In the genomic region with DNA sequence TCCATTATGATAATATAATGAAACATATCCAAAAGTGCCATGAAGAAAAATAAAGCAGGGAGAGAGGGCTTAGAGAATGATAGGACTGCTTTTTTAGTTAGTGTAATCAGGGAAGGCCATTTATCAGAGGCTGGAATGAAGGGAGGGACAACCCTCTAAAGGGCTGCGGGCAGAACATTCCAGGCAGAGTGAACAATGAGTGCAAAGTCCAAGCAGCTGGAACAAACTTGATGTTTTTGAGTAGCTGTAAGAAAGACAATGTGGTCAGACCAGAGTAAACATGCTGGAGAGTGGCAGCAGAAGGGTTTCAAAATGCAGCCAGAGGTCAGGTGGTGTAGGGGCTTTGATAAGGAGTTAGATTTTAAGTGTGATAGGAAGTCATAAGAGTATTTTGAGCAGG, we compare ENCODE assay signal across 15 cellular contexts.
DNase-seq lines count a peak whose midpoint lies in the region; ATAC-seq, FAIRE-seq and TF ChIP-seq lines count a peak whose summit lies in the region.
"Had no signal": no experiment of that assay in that cellular context is flagged by ENCODE, and none has a peak within 500 bp of the region (broad histone marks: within the 10 kb centered on the region; RNA-seq: fewer than 3 reads in every experiment).

No MANE protein-coding gene starts in this region.

- H3K4me2 ChIP-seq in A549 (peak overlapping the region; percentile 31), OCI-LY1 (ENCODE audit: low read length) (no peak overlapping the region), fibroblast of lung (ENCODE audit: extremely low read depth, insufficient read depth, low read length) (no peak overlapping the region)

- H3K27me3 ChIP-seq in OCI-LY1 (ENCODE audit: insufficient read depth, low read length) (no peaks in the 10 kb centered on the region), fibroblast of lung (ENCODE audit: control insufficient read depth, insufficient read depth, low read length) (no peaks in the 10 kb centered on the region), lung (ENCODE audit: control insufficient read depth, insufficient read depth) (no peaks in the 10 kb centered on the region)
- H3K27me3 ChIP-seq: Peyer's patch, tibial artery had no signal

- FAIRE-seq in A549 (lab: Jason Lieb, UNC): peak; percentile 49

- peak; percentile 15 to 72 for DNase-seq in A549 (ENCODE audit: low read depth in 1 of 2, low spot score in 1 of 2)
- peak; percentile 34 to 76 for DNase-seq in fibroblast of lung (ENCODE audit: low read depth in 2 of 2)
- DNase-seq in lung (ENCODE audit: low spot score): no peak
- no peak for DNase-seq in activated naive CD8-positive, alpha-beta T cell treated with anti-CD3 and anti-CD28 coated beads, Interleukin-2, amount 50 U/mL, for 24 hours
- no peak for DNase-seq in activated CD4-positive, alpha-beta T cell treated with anti-CD3 and anti-CD28 coated beads, Interleukin-2, amount 10 ng/mL, durations not matched to agents 7 days and 5 days
- DNase-seq: dermis blood vessel endothelial cell, HFFc6, NCI-H1417 treated with DMSO at 0.1 percent for 48 hours, tibial artery, WERI-Rb-1 had no signal

- no peak for TF ChIP-seq EP300 in A549 (IDR thresholded peaks at IDR 0.05)

- TF ChIP-seq POLR2A in A549 (IDR thresholded peaks at IDR 0.05; ENCODE audit: low read length): no peak

- no peak overlapping the region for H2AFZ ChIP-seq in OCI-LY1 (ENCODE audit: low read length)
- no peak overlapping the region for H2AFZ ChIP-seq in fibroblast of lung (ENCODE audit: low read length)

- H3K4me3 ChIP-seq in A549 (no peak overlapping the region), OCI-LY1 (ENCODE audit: low read depth, low read length, poor library complexity, severe bottlenecking) (no peak overlapping the region), fibroblast of lung (replicated peaks in 1 of 4; ENCODE audit: control extremely low read depth in 1 of 4, insufficient read depth in 1 of 4, low read depth in 3 of 4, low read length in 4 of 4) (no peak overlapping the region), lung (no peak overlapping the region)
- H3K4me3 ChIP-seq: Peyer's patch, tibial artery had no signal

- H3K27ac ChIP-seq in A549: peak overlapping the region; percentile 62 to 70; a peak in 5 of 6 replicates
- H3K27ac ChIP-seq in OCI-LY1 (ENCODE audit: low read depth, low read length, poor library complexity, severe bottlenecking): peak overlapping the region; percentile 93
- H3K27ac ChIP-seq in fibroblast of lung (ENCODE audit: insufficient read depth, low read length): no peak overlapping the region
- no peak overlapping the region for H3K27ac ChIP-seq in lung (ENCODE audit: low read depth in 1 of 2, low read length in 1 of 2)
- H3K27ac ChIP-seq: Peyer's patch, tibial artery, WERI-Rb-1 had no signal

- H3K9me3 Mint-ChIP-seq in activated naive CD8-positive, alpha-beta T cell treated with anti-CD3 and anti-CD28 coated beads, Interleukin-2, amount 50 U/mL, for 24 hours: peaks cover 7% of the 10 kb centered on the region
- peaks cover 4% of the 10 kb centered on the region for H3K9me3 Mint-ChIP-seq in activated CD4-positive, alpha-beta T cell treated with anti-CD3 and anti-CD28 coated beads, Interleukin-2, amount 10 ng/mL, durations not matched to agents 7 days and 5 days

- POLR2A ChIA-PET in A549 (lab: Yijun Ruan, JAX): interaction anchor here (0.5 to 1.5 kb wide), 2 partner anchors 66 to 599 kb away, joined by 4 to 5 read pairs; a partner anchor contains a TSS
- POLR2A ChIA-PET in activated CD4-positive, alpha-beta T cell treated with anti-CD3 and anti-CD28 coated beads, Interleukin-2, amount 10 ng/mL, durations not matched to agents 7 days and 5 days (lab: Charles Lee): no interaction called here

- ATAC-seq in A549 (peak; percentile 90 to 91), lung (ENCODE audit: insufficient read depth, low FRiP score) (peak; percentile 12), HG02610 (IDR thresholded peaks at IDR 0.05; ENCODE audit: unreplicated experiment) (no peak), HG03342 (IDR thresholded peaks at IDR 0.05; ENCODE audit: unreplicated experiment) (no peak)
- ATAC-seq in activated naive CD8-positive, alpha-beta T cell treated with anti-CD3 and anti-CD28 coated beads, Interleukin-2, amount 50 U/mL, for 24 hours: no peak

- peaks cover 15% of the 10 kb centered on the region for H3K4me1 ChIP-seq in A549
- peaks cover 29% of the 10 kb centered on the region for H3K4me1 ChIP-seq in OCI-LY1 (ENCODE audit: insufficient read depth, low read length, severe bottlenecking)
- no peaks in the 10 kb centered on the region for H3K4me1 ChIP-seq in fibroblast of lung (ENCODE audit: control insufficient read depth, extremely low read depth, insufficient read depth, low read length)
- H3K4me1 ChIP-seq in lung (ENCODE audit: control insufficient read depth in 2 of 2, insufficient read depth in 2 of 2, low read length in 2 of 2): no peaks in the 10 kb centered on the region
- H3K4me1 ChIP-seq: Peyer's patch, tibial artery had no signal

- H4K20me1 ChIP-seq in OCI-LY1 (ENCODE audit: insufficient read depth, low read length) (no peaks in the 10 kb centered on the region), fibroblast of lung (ENCODE audit: control insufficient read depth, extremely low read depth, insufficient read depth, low read length) (no peaks in the 10 kb centered on the region)

- CTCF ChIA-PET in A549 (lab: Yijun Ruan, JAX): no interaction called here
- CTCF ChIA-PET in activated CD4-positive, alpha-beta T cell treated with anti-CD3 and anti-CD28 coated beads, Interleukin-2, amount 10 ng/mL, durations not matched to agents 7 days and 5 days (lab: Charles Lee): no interaction called here

- H3K9me3 ChIP-seq in A549 (peaks cover 13% of the 10 kb centered on the region; the same call in 2 of the 3 replicates), OCI-LY1 (ENCODE audit: low read length) (no peaks in the 10 kb centered on the region), fibroblast of lung (ENCODE audit: control insufficient read depth, insufficient read depth, low read depth, low read length) (no peaks in the 10 kb centered on the region), lung (ENCODE audit: control insufficient read depth in 2 of 2, insufficient read depth in 1 of 2, low read length in 1 of 2) (peaks cover 0 to 4% of the 10 kb centered on the region in 2 donors)
- H3K9me3 ChIP-seq: Peyer's patch had no signal

- no peaks in the 10 kb centered on the region for H3K27me3 Mint-ChIP-seq in activated naive CD8-positive, alpha-beta T cell treated with anti-CD3 and anti-CD28 coated beads, Interleukin-2, amount 50 U/mL, for 24 hours
- no peaks in the 10 kb centered on the region for H3K27me3 Mint-ChIP-seq in activated CD4-positive, alpha-beta T cell treated with anti-CD3 and anti-CD28 coated beads, Interleukin-2, amount 10 ng/mL, durations not matched to agents 7 days and 5 days

- H3K36me3 ChIP-seq in OCI-LY1 (ENCODE audit: insufficient read depth, low read length) (no peaks in the 10 kb centered on the region), fibroblast of lung (ENCODE audit: control insufficient read depth, insufficient read depth, low read length) (no peaks in the 10 kb centered on the region), lung (ENCODE audit: control insufficient read depth in 2 of 2, insufficient read depth in 2 of 2, low read length in 2 of 2) (no peaks in the 10 kb centered on the region)
- H3K36me3 ChIP-seq: Peyer's patch, tibial artery, WERI-Rb-1 had no signal

- H3K4me3 Mint-ChIP-seq in activated naive CD8-positive, alpha-beta T cell treated with anti-CD3 and anti-CD28 coated beads, Interleukin-2, amount 50 U/mL, for 24 hours: no peak overlapping the region
- no peak overlapping the region for H3K4me3 Mint-ChIP-seq in activated CD4-positive, alpha-beta T cell treated with anti-CD3 and anti-CD28 coated beads, Interleukin-2, amount 10 ng/mL, durations not matched to agents 7 days and 5 days
- H3K4me3 Mint-ChIP-seq: HFFc6 had no signal

- no peak for TF ChIP-seq RAD21 in A549 (conservative IDR thresholded peaks at IDR 0.05 in 1 of 2, IDR thresholded peaks at IDR 0.05 in 1 of 2)

- H3F3A ChIP-seq in OCI-LY1 (ENCODE audit: insufficient read depth, low read length): no peaks in the 10 kb centered on the region

- H3K27ac Mint-ChIP-seq in activated naive CD8-positive, alpha-beta T cell treated with anti-CD3 and anti-CD28 coated beads, Interleukin-2, amount 50 U/mL, for 24 hours: no peak overlapping the region
- no peak overlapping the region for H3K27ac Mint-ChIP-seq in activated CD4-positive, alpha-beta T cell treated with anti-CD3 and anti-CD28 coated beads, Interleukin-2, amount 10 ng/mL, durations not matched to agents 7 days and 5 days
- H3K27ac Mint-ChIP-seq: activated T-helper 2 cell treated with anti-CD3 and anti-CD28 coated beads, Interferon-gamma antibody, Interleukin-2, Interleukin-4, amounts not matched to agents 10 μg/mL and 5 μg/mL and 100 μg/mL, durations not matched to agents 14 hours and 24 hours and 36 hours; HFFc6 had no signal

- TF ChIP-seq CTCF in A549 (IDR thresholded peaks at IDR 0.05): no peak
- no peak for TF ChIP-seq CTCF in OCI-LY1 (IDR thresholded peaks at IDR 0.05; ENCODE audit: low read length)
- no peak for TF ChIP-seq CTCF in fibroblast of lung (conservative IDR thresholded peaks at IDR 0.05 in 1 of 2, IDR thresholded peaks at IDR 0.05 in 1 of 2; ENCODE audit: low read depth in 1 of 2, low read length in 2 of 2)
- TF ChIP-seq CTCF in lung (IDR thresholded peaks at IDR 0.05; ENCODE audit: control extremely low read depth, extremely low read depth): no peak

- H3K79me2 ChIP-seq in OCI-LY1 (ENCODE audit: insufficient read depth, low read length) (no peaks in the 10 kb centered on the region), fibroblast of lung (ENCODE audit: control insufficient read depth, insufficient read depth, low read length) (no peaks in the 10 kb centered on the region)

- WGBS in A549 (ENCODE audit: missing lambda C conversion rate): 0% methylated on average over 1 of the region's 1 CpG
- 29 to 57% methylated on average over 1 of the region's 1 CpG for WGBS in lung, 2 donors

- H3K9ac ChIP-seq in OCI-LY1 (ENCODE audit: low read length) (no peak overlapping the region), fibroblast of lung (ENCODE audit: insufficient read depth, low read length) (no peak overlapping the region)

- H3K36me3 Mint-ChIP-seq in activated naive CD8-positive, alpha-beta T cell treated with anti-CD3 and anti-CD28 coated beads, Interleukin-2, amount 50 U/mL, for 24 hours (ENCODE audit: low read depth): no peaks in the 10 kb centered on the region
- H3K36me3 Mint-ChIP-seq in activated CD4-positive, alpha-beta T cell treated with anti-CD3 and anti-CD28 coated beads, Interleukin-2, amount 10 ng/mL, durations not matched to agents 7 days and 5 days (ENCODE audit: low read depth): no peaks in the 10 kb centered on the region

- no peaks in the 10 kb centered on the region for H3K4me1 Mint-ChIP-seq in activated naive CD8-positive, alpha-beta T cell treated with anti-CD3 and anti-CD28 coated beads, Interleukin-2, amount 50 U/mL, for 24 hours
- H3K4me1 Mint-ChIP-seq in activated CD4-positive, alpha-beta T cell treated with anti-CD3 and anti-CD28 coated beads, Interleukin-2, amount 10 ng/mL, durations not matched to agents 7 days and 5 days: no peaks in the 10 kb centered on the region

- H3K9me2 ChIP-seq in OCI-LY1 (ENCODE audit: low read depth, low read length): no peaks in the 10 kb centered on the region

TF ChIP-seq in A549, 52 proteins besides CTCF, POLR2A, EP300 and RAD21 (continues in another document):
- TF ChIP-seq ESRRA (IDR thresholded peaks at IDR 0.05; ENCODE audit: borderline replicate concordance, low read length): peak; percentile 8; the same call in 1 of the 2 replicates

Comparison
In these comparisons a context has a peak if more than half of its experiments do, and no peak if none do; other contexts are left out.
1. ATAC-seq: peak in A549 (2 of 2) and lung (single experiment); none in activated naive CD8-positive, alpha-beta T cell treated with anti-CD3 and anti-CD28 coated beads, Interleukin-2, amount 50 U/mL, for 24 hours (single experiment), HG02610 (single experiment) and HG03342 (single experiment).
2. DNase-seq: peak in A549 (2 of 2) and fibroblast of lung (2 of 2); none in lung (single experiment), activated naive CD8-positive, alpha-beta T cell treated with anti-CD3 and anti-CD28 coated beads, Interleukin-2, amount 50 U/mL, for 24 hours (single experiment) and activated CD4-positive, alpha-beta T cell treated with anti-CD3 and anti-CD28 coated beads, Interleukin-2, amount 10 ng/mL, durations not matched to agents 7 days and 5 days (single experiment).
3. H3K27ac ChIP-seq: peak in A549 (2 of 2) and OCI-LY1 (single experiment); none in fibroblast of lung (single experiment) and lung (0 of 2).